ENCODE assay signal across 9 cellular contexts in genomic region chr1:234325878-234326492, GRCh38. TPM values are rescaled to one million over a fixed set of nuclear protein-coding genes. Genes with fewer than 3 reads are reported as not detected.
DNase-seq lines count a peak whose midpoint lies in the region; ATAC-seq and TF ChIP-seq lines count a peak whose summit lies in the region.
"Had no signal": no experiment of that assay in that cellular context is flagged by ENCODE, and none has a peak within 500 bp of the region (broad histone marks: within the 10 kb centered on the region; RNA-seq: fewer than 3 reads in every experiment).

No MANE protein-coding gene starts in this region.

- no peaks in the 10 kb centered on the region for H3K4me1 ChIP-seq in mucosa of descending colon (ENCODE audit: low read depth)

- TF ChIP-seq CTCF in osteocyte (IDR thresholded peaks at IDR 0.05), result no peak
- no peak for TF ChIP-seq CTCF in mucosa of descending colon (IDR thresholded peaks at IDR 0.05)

- no peak overlapping the region for H3K4me3 ChIP-seq in mucosa of descending colon

- intact Hi-C loops in mucosa of descending colon (cut with DNase I, micrococcal nuclease), result loop anchor here in 1 of 2 donors (10.0 kb wide), 1 partner anchor 211 kb away; no protein-coding TSS in a partner anchor

- no peaks in the 10 kb centered on the region for H3K36me3 Mint-ChIP-seq in activated naive CD8-positive, alpha-beta T cell treated with anti-CD3 and anti-CD28 coated beads for 36 hours
- H3K36me3 Mint-ChIP-seq in osteocyte (ENCODE audit: unreplicated experiment), result no peaks in the 10 kb centered on the region

- peak overlapping the region; percentile 81 for H3K27ac Mint-ChIP-seq in activated naive CD8-positive, alpha-beta T cell treated with anti-CD3 and anti-CD28 coated beads for 36 hours
- H3K27ac Mint-ChIP-seq in osteocyte (ENCODE audit: unreplicated experiment), result no peak overlapping the region

- H3K9me3 Mint-ChIP-seq in activated naive CD8-positive, alpha-beta T cell treated with anti-CD3 and anti-CD28 coated beads for 36 hours, result no peaks in the 10 kb centered on the region
- H3K9me3 Mint-ChIP-seq in osteocyte (ENCODE audit: unreplicated experiment), result no peaks in the 10 kb centered on the region
- H3K9me3 Mint-ChIP-seq: neural crest cell had no signal

- DNase-seq in activated naive CD8-positive, alpha-beta T cell treated with anti-CD3 and anti-CD28 coated beads for 36 hours, result no peak
- DNase-seq in osteocyte (ENCODE audit: extremely low spot score, unreplicated experiment) (no peak), mesenteric fat pad (ENCODE audit: low spot score) (no peak), substantia nigra (lab: John Stamatoyannopoulos, UW) (no peak), mucosa of descending colon (no peak)

- peaks cover 22% of the 10 kb centered on the region for H3K27me3 Mint-ChIP-seq in activated naive CD8-positive, alpha-beta T cell treated with anti-CD3 and anti-CD28 coated beads for 36 hours
- peaks cover 52% of the 10 kb centered on the region for H3K27me3 Mint-ChIP-seq in osteocyte (ENCODE audit: unreplicated experiment)

- no peak overlapping the region for H3K27ac ChIP-seq in substantia nigra (ENCODE audit: low read depth, low read length, poor library complexity, severe bottlenecking)

- no peaks in the 10 kb centered on the region for H3K9me3 ChIP-seq in mucosa of descending colon

- ATAC-seq in GM18868 (IDR thresholded peaks at IDR 0.05; ENCODE audit: unreplicated experiment) (peak; percentile 31), HG03159 (IDR thresholded peaks at IDR 0.05; ENCODE audit: unreplicated experiment) (peak; percentile 44), GM19324 (IDR thresholded peaks at IDR 0.05; ENCODE audit: low FRiP score, unreplicated experiment) (no peak), mucosa of descending colon (no peak)

- H3K4me3 Mint-ChIP-seq in activated naive CD8-positive, alpha-beta T cell treated with anti-CD3 and anti-CD28 coated beads for 36 hours, result peak overlapping the region; percentile 77
- peak overlapping the region; percentile 34 for H3K4me3 Mint-ChIP-seq in osteocyte (ENCODE audit: unreplicated experiment)
- H3K4me3 Mint-ChIP-seq: neural crest cell had no signal

- H3K36me3 ChIP-seq in mucosa of descending colon (ENCODE audit: low read depth), result no peaks in the 10 kb centered on the region

- H3K4me1 Mint-ChIP-seq in activated naive CD8-positive, alpha-beta T cell treated with anti-CD3 and anti-CD28 coated beads for 36 hours, result peaks cover 20% of the 10 kb centered on the region
- H3K4me1 Mint-ChIP-seq in osteocyte (ENCODE audit: unreplicated experiment), result peaks cover 6% of the 10 kb centered on the region

RNA-seq across cellular contexts. Expression of gene COA6, which starts 47.3 kb away (rescaled TPM):
- total RNA-seq in activated naive CD8-positive, alpha-beta T cell treated with anti-CD3 and anti-CD28 coated beads for 36 hours, result 10 to 100 TPM; 60.0 to 63.7 TPM
- total RNA-seq in osteocyte (28.7 and 28.8 TPM in 2 replicates), mesenteric fat pad (28.0 TPM), mucosa of descending colon (10 to 100 TPM; 29.6 to 33.1 (median 29.8) TPM)

Comparison
In these comparisons a context has a peak if more than half of its experiments do, and no peak if none do; other contexts are left out.
1. ATAC-seq: peak in GM18868 (single experiment) and HG03159 (single experiment); none in GM19324 (single experiment) and mucosa of descending colon (single experiment).